ENCODE assay signal across 9 cellular contexts in the genomic region with DNA sequence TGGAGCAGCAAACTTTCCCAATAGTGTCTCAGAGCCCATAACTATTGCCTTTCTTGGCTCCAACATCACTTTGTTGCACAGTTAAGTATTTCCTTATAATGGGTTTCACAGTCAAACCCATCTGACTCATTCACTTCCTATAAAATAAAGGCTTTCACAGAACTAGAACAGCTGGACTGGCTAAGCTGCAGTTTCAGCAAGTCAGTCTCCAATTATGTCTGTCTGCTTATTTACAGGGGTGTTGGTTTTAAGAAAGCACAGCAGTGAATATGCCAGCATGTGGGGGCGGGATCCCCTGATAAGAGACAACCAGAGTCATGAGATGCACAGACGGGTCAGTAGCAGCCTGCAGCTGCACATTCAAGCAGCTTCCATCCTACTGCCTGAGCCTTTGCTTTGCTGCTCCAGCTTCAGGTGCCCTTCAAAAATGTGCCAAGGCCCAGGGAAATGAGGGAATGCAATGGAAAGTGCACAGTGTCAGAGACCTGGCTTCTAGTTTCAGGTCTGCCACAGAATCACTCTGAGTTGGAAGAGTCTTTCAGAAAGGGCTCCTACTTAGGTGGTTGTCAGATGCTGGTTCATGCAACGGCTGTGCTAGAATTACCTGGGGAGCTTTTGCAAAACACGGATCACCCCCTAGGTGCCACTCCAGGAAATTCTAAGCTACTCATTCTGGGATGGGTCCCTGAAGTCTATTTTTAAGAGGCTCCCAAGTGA. TPM values are rescaled to one million over a fixed set of nuclear protein-coding genes. Genes with fewer than 3 reads are reported as not detected.
DNase-seq lines count a peak whose midpoint lies in the region; ATAC-seq and TF ChIP-seq lines count a peak whose summit lies in the region.
"Had no signal": no experiment of that assay in that cellular context is flagged by ENCODE, and none has a peak within 500 bp of the region (broad histone marks: within the 10 kb centered on the region; RNA-seq: fewer than 3 reads in every experiment).

No MANE protein-coding gene starts in this region.

- peak overlapping the region; percentile 26 for H3K27ac Mint-ChIP-seq in CD4-positive, alpha-beta T cell
- H3K27ac Mint-ChIP-seq in dendritic cell treated with granulocyte-macrophage colony-stimulating factor and Interleukin-4, amounts not matched to agents 40 ng/mL and 50 ng/mL, for 4 days = peak overlapping the region; percentile 70
- peak overlapping the region; percentile 5 to 43 for H3K27ac Mint-ChIP-seq in natural killer cell

- POLR2A ChIA-PET in CD4-positive, alpha-beta T cell (lab: Charles Lee) = interaction anchor here (1.0 kb wide), 1 partner anchor 24 kb away, joined by 3 read pairs; no protein-coding TSS in a partner anchor

- TF ChIP-seq CTCF in CD4-positive, alpha-beta T cell (IDR thresholded peaks at IDR 0.05) = no peak
- no peak for TF ChIP-seq CTCF in natural killer cell (IDR thresholded peaks at IDR 0.05)

- ATAC-seq in CD4-positive, alpha-beta T cell (ENCODE audit: poor library complexity) = no peak
- ATAC-seq in natural killer cell (peak; percentile 18 to 26 (median 25)), GM19463 (IDR thresholded peaks at IDR 0.05; ENCODE audit: unreplicated experiment) (no peak), GM18870 (IDR thresholded peaks at IDR 0.05; ENCODE audit: unreplicated experiment) (no peak)
- ATAC-seq: left lobe of liver had no signal

- peaks cover 92% of the 10 kb centered on the region for H3K36me3 Mint-ChIP-seq in CD4-positive, alpha-beta T cell (ENCODE audit: low read depth)
- peaks cover 100% of the 10 kb centered on the region for H3K36me3 Mint-ChIP-seq in dendritic cell treated with granulocyte-macrophage colony-stimulating factor and Interleukin-4, amounts not matched to agents 40 ng/mL and 50 ng/mL, for 4 days (ENCODE audit: low read depth)
- H3K36me3 Mint-ChIP-seq in natural killer cell = peaks cover 35% of the 10 kb centered on the region

- CTCF ChIA-PET in CD4-positive, alpha-beta T cell (lab: Charles Lee) = no interaction called here

- no peak overlapping the region for H3K27ac ChIP-seq in CD4-positive, alpha-beta T cell (ENCODE audit: low read depth, low read length)

- H3K27me3 Mint-ChIP-seq in CD4-positive, alpha-beta T cell = no peaks in the 10 kb centered on the region
- no peaks in the 10 kb centered on the region for H3K27me3 Mint-ChIP-seq in dendritic cell treated with granulocyte-macrophage colony-stimulating factor and Interleukin-4, amounts not matched to agents 40 ng/mL and 50 ng/mL, for 4 days
- no peaks in the 10 kb centered on the region for H3K27me3 Mint-ChIP-seq in natural killer cell (ENCODE audit: low read depth in 2 of 2)

- intact Hi-C loops in CD4-positive, alpha-beta T cell (cut with DNase I, micrococcal nuclease) = no loop called here
- intact Hi-C loops in dendritic cell treated with granulocyte-macrophage colony-stimulating factor and Interleukin-4, amounts not matched to agents 40 ng/mL and 50 ng/mL, for 4 days (cut with micrococcal nuclease) = loop anchor here (10.0 kb wide), 1 partner anchor 145 kb away; a partner anchor contains a TSS
- intact Hi-C loops in natural killer cell (cut with micrococcal nuclease) = no loop called here

- peaks cover 15% of the 10 kb centered on the region for H3K4me1 Mint-ChIP-seq in CD4-positive, alpha-beta T cell (ENCODE audit: low read depth)
- peaks cover 82% of the 10 kb centered on the region for H3K4me1 Mint-ChIP-seq in dendritic cell treated with granulocyte-macrophage colony-stimulating factor and Interleukin-4, amounts not matched to agents 40 ng/mL and 50 ng/mL, for 4 days (ENCODE audit: low read depth)
- H3K4me1 Mint-ChIP-seq in natural killer cell = peaks cover 16 to 20% of the 10 kb centered on the region in 2 donors

- H3K9me3 Mint-ChIP-seq in CD4-positive, alpha-beta T cell = no peaks in the 10 kb centered on the region
- H3K9me3 Mint-ChIP-seq in dendritic cell treated with granulocyte-macrophage colony-stimulating factor and Interleukin-4, amounts not matched to agents 40 ng/mL and 50 ng/mL, for 4 days = no peaks in the 10 kb centered on the region
- H3K9me3 Mint-ChIP-seq in natural killer cell = no peaks in the 10 kb centered on the region

- no peaks in the 10 kb centered on the region for H3K27me3 ChIP-seq in CD4-positive, alpha-beta T cell (ENCODE audit: control insufficient read depth, insufficient read depth, low read length)

- DNase-seq in CD4-positive, alpha-beta T cell = no peak
- DNase-seq in NCI-H2171 treated with DMSO at 0.1 percent for 48 hours (lab: John Stamatoyannopoulos, UW) (peak; percentile 84), natural killer cell (no peak), NCI-H146 treated with DMSO at 0.1 percent for 48 hours (lab: John Stamatoyannopoulos, UW; ENCODE audit: unreplicated experiment) (no peak)
- no peak for DNase-seq in stimulated activated naive CD4-positive, alpha-beta T cell (lab: John Stamatoyannopoulos, UW)

- H3K4me3 Mint-ChIP-seq in CD4-positive, alpha-beta T cell = no peak overlapping the region
- peak overlapping the region; percentile 46 for H3K4me3 Mint-ChIP-seq in dendritic cell treated with granulocyte-macrophage colony-stimulating factor and Interleukin-4, amounts not matched to agents 40 ng/mL and 50 ng/mL, for 4 days
- no peak overlapping the region for H3K4me3 Mint-ChIP-seq in natural killer cell

- no peaks in the 10 kb centered on the region for H3K9me3 ChIP-seq in CD4-positive, alpha-beta T cell (ENCODE audit: control insufficient read depth, low read length)

RNA-seq across cellular contexts. Expression of a gene that starts 24.8 kb away (rescaled TPM):
- total RNA-seq in CD4-positive, alpha-beta T cell = 10 to 100 TPM; 33.4 to 37.4 TPM
- total RNA-seq in natural killer cell = 100 to 1,000 TPM in 1 of 3 donors, 10 to 100 TPM in 2; 44.2 to 110 (median 54.3) TPM

RNA-seq across cellular contexts. Expression of a gene that starts 38.6 kb away (rescaled TPM):
- not detected for total RNA-seq in CD4-positive, alpha-beta T cell
- total RNA-seq in natural killer cell = not detected

RNA-seq across cellular contexts. Expression of a gene that starts 53.5 kb away (rescaled TPM):
- total RNA-seq in CD4-positive, alpha-beta T cell = not detected
- total RNA-seq in natural killer cell = under 1 TPM in 1 of 3 donors, not detected in 2; 0.59 TPM
- total RNA-seq: left lobe of liver had no signal

Comparison
In these comparisons a context has a peak if more than half of its experiments do, and no peak if none do; other contexts are left out.
1. ATAC-seq: peak in natural killer cell (3 of 3); none in CD4-positive, alpha-beta T cell (single experiment), GM19463 (single experiment) and GM18870 (single experiment).
2. Peak in every context shown above with its lines, with median percentiles within 50 percentile points of each other: H3K27ac Mint-ChIP-seq.